Comparison of ENCODE assay signal across 1 cellular context in genomic region chr1:182795563-182796228, GRCh38.
TF ChIP-seq lines count a peak whose summit lies in the region.

No MANE protein-coding gene starts in this region.

TF ChIP-seq in K562, 482 proteins besides CTCF, POLR2A, EP300 and RAD21 (continued from another document and continues in another):
- TF ChIP-seq, protein P1, sequence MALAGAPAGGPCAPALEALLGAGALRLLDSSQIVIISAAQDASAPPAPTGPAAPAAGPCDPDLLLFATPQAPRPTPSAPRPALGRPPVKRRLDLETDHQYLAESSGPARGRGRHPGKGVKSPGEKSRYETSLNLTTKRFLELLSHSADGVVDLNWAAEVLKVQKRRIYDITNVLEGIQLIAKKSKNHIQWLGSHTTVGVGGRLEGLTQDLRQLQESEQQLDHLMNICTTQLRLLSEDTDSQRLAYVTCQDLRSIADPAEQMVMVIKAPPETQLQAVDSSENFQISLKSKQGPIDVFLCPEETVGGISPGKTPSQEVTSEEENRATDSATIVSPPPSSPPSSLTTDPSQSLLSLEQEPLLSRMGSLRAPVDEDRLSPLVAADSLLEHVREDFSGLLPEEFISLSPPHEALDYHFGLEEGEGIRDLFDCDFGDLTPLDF (CRISPR knock-in tag; IDR thresholded peaks at IDR 0.05): no peak
- TF ChIP-seq ZNF253 (CRISPR knock-in tag; conservative IDR thresholded peaks at IDR 0.05) (no peak), ZNF311 (CRISPR knock-in tag; IDR thresholded peaks at IDR 0.05) (no peak), KAT7 (CRISPR knock-in tag; IDR thresholded peaks at IDR 0.05; ENCODE audit: borderline replicate concordance) (no peak), ZMIZ1 (IDR thresholded peaks at IDR 0.05; ENCODE audit: low read depth in 2 of 2, low read length in 2 of 2) (no peak), PHF20 (IDR thresholded peaks at IDR 0.05; ENCODE audit: partially characterized antibody) (no peak), DMBX1 (CRISPR knock-in tag; IDR thresholded peaks at IDR 0.05; ENCODE audit: borderline replicate concordance) (no peak), ZNF512 (tag; IDR thresholded peaks at IDR 0.05) (no peak), MTA3 (IDR thresholded peaks at IDR 0.05; ENCODE audit: borderline replicate concordance) (no peak), HMG20B (CRISPR knock-in tag; IDR thresholded peaks at IDR 0.05) (0 out of 2 replicates have a peak, but pooled peaks have one; percentile 37), NFE2L1 (tag; IDR thresholded peaks at IDR 0.05; ENCODE audit: borderline replicate concordance, low read depth) (no peak), ZNF830 (CRISPR knock-in tag; IDR thresholded peaks at IDR 0.05) (no peak), RFX1 (IDR thresholded peaks at IDR 0.05) (no peak), ILF3 (IDR thresholded peaks at IDR 0.05; ENCODE audit: borderline replicate concordance) (no peak), CBX3 (IDR thresholded peaks at IDR 0.05; ENCODE audit: borderline replicate concordance in 1 of 2, low read length in 2 of 2) (no peak), ZNF324 (CRISPR knock-in tag; IDR thresholded peaks at IDR 0.05) (no peak), POLR2AphosphoS5 (IDR thresholded peaks at IDR 0.05; ENCODE audit: control insufficient read depth, insufficient read depth, low read depth, low read length) (no peak), ZNF586 (CRISPR knock-in tag; conservative IDR thresholded peaks at IDR 0.05) (no peak), FOS (IDR thresholded peaks at IDR 0.05; ENCODE audit: extremely low read depth, insufficient read length) (no peak), IRF9 (tag; IDR thresholded peaks at IDR 0.05) (no peak), TCF3 (CRISPR knock-in tag; IDR thresholded peaks at IDR 0.05) (peak; percentile 29; the same call in 1 of the 2 replicates), POLR3A (IDR thresholded peaks at IDR 0.05; ENCODE audit: borderline replicate concordance, extremely low read depth, insufficient read depth, insufficient read length) (no peak), MBD2 (IDR thresholded peaks at IDR 0.05; ENCODE audit: borderline replicate concordance, low read depth) (peak; percentile 18; the same call in 1 of the 2 replicates), CREB5 (CRISPR knock-in tag; IDR thresholded peaks at IDR 0.05) (no peak), ZFP1 (CRISPR knock-in tag; IDR thresholded peaks at IDR 0.05) (no peak), CBX8 (IDR thresholded peaks at IDR 0.05; ENCODE audit: borderline replicate concordance, extremely low read depth, low read depth, low read length, poor library complexity, severe bottlenecking) (no peak), NR2F6 (CRISPR knock-in tag; IDR thresholded peaks at IDR 0.05) (no peak), NFYB (IDR thresholded peaks at IDR 0.05; ENCODE audit: extremely low read depth, insufficient read length) (no peak), ESRRB (CRISPR knock-in tag; IDR thresholded peaks at IDR 0.05; ENCODE audit: borderline replicate concordance) (no peak), ZNF707 (CRISPR knock-in tag; conservative IDR thresholded peaks at IDR 0.05) (no peak), ZNF583 (CRISPR knock-in tag; IDR thresholded peaks at IDR 0.05) (no peak), ZNF277 (CRISPR knock-in tag; IDR thresholded peaks at IDR 0.05; ENCODE audit: borderline replicate concordance) (no peak), ZBTB17 (CRISPR knock-in tag; IDR thresholded peaks at IDR 0.05) (0 out of 2 replicates have a peak, but pooled peaks have one; percentile 49), GTF2A2 (tag; IDR thresholded peaks at IDR 0.05) (no peak), SAP30 (IDR thresholded peaks at IDR 0.05; ENCODE audit: borderline replicate concordance, insufficient read depth, low read depth, low read length, poor library complexity, severe bottlenecking) (no peak), UBTF (IDR thresholded peaks at IDR 0.05; ENCODE audit: borderline replicate concordance in 1 of 2, low read depth in 2 of 2, low read length in 2 of 2) (no peak), E2F3 (CRISPR knock-in tag; IDR thresholded peaks at IDR 0.05) (no peak), NR1H2 (CRISPR knock-in tag; IDR thresholded peaks at IDR 0.05) (no peak), RFX7 (CRISPR knock-in tag; IDR thresholded peaks at IDR 0.05) (no peak), RCOR1 (IDR thresholded peaks at IDR 0.05; ENCODE audit: borderline replicate concordance in 1 of 2, low read depth in 2 of 2, low read length in 2 of 2) (peak in 1 of 2 experiments; percentile 88; a peak in 2 of 4 replicates), ZNF75A (CRISPR knock-in tag; IDR thresholded peaks at IDR 0.05) (no peak), KDM2B (CRISPR knock-in tag; IDR thresholded peaks at IDR 0.05) (no peak), OTX1 (CRISPR knock-in tag; IDR thresholded peaks at IDR 0.05) (no peak), ZNF263 (CRISPR knock-in tag; IDR thresholded peaks at IDR 0.05; ENCODE audit: borderline replicate concordance) (no peak), LEF1 (IDR thresholded peaks at IDR 0.05) (peak; percentile 95), ZNF507 (tag; conservative IDR thresholded peaks at IDR 0.05) (no peak)
- TF ChIP-seq, protein P2, sequence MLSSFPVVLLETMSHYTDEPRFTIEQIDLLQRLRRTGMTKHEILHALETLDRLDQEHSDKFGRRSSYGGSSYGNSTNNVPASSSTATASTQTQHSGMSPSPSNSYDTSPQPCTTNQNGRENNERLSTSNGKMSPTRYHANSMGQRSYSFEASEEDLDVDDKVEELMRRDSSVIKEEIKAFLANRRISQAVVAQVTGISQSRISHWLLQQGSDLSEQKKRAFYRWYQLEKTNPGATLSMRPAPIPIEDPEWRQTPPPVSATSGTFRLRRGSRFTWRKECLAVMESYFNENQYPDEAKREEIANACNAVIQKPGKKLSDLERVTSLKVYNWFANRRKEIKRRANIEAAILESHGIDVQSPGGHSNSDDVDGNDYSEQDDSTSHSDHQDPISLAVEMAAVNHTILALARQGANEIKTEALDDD (IDR thresholded peaks at IDR 0.05): no peak; the same call in none of the 2 replicates
- TF ChIP-seq, protein P3, sequence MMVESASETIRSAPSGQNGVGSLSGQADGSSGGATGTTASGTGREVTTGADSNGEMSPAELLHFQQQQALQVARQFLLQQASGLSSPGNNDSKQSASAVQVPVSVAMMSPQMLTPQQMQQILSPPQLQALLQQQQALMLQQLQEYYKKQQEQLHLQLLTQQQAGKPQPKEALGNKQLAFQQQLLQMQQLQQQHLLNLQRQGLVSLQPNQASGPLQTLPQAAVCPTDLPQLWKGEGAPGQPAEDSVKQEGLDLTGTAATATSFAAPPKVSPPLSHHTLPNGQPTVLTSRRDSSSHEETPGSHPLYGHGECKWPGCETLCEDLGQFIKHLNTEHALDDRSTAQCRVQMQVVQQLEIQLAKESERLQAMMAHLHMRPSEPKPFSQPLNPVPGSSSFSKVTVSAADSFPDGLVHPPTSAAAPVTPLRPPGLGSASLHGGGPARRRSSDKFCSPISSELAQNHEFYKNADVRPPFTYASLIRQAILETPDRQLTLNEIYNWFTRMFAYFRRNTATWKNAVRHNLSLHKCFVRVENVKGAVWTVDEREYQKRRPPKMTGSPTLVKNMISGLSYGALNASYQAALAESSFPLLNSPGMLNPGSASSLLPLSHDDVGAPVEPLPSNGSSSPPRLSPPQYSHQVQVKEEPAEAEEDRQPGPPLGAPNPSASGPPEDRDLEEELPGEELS (CRISPR knock-in tag; IDR thresholded peaks at IDR 0.05; ENCODE audit: borderline replicate concordance): no peak
- TF ChIP-seq, protein P4, sequence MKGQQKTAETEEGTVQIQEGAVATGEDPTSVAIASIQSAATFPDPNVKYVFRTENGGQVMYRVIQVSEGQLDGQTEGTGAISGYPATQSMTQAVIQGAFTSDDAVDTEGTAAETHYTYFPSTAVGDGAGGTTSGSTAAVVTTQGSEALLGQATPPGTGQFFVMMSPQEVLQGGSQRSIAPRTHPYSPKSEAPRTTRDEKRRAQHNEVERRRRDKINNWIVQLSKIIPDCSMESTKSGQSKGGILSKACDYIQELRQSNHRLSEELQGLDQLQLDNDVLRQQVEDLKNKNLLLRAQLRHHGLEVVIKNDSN (CRISPR knock-in tag; IDR thresholded peaks at IDR 0.05): no peak
